In genomic region chr10:13987472-13987871, GRCh38 we compare ENCODE assay signal across 10 cellular contexts.
DNase-seq lines count a peak whose midpoint lies in the region; ATAC-seq, FAIRE-seq and TF ChIP-seq lines count a peak whose summit lies in the region.
"Had no signal": no experiment of that assay in that cellular context is flagged by ENCODE, and none has a peak within 500 bp of the region (broad histone marks: within the 10 kb centered on the region; RNA-seq: fewer than 3 reads in every experiment).

No MANE protein-coding gene starts in this region.

- peak; percentile 83 for DNase-seq in ACHN
- DNase-seq in GM12892 (ENCODE audit: insufficient read length) = no peak
- DNase-seq in T-cell = no peak
- DNase-seq in foreskin melanocyte = peak; percentile 53
- DNase-seq in hippocampal formation (lab: John Stamatoyannopoulos, UW) = no peak
- DNase-seq in GDM1 (lab: John Stamatoyannopoulos, UW) = no peak
- DNase-seq in Ammon's horn (ENCODE audit: low spot score) = no peak
- DNase-seq: NCI-H774; stimulated activated CD4-positive, alpha-beta T cell treated with anti-CD3 and anti-CD28 coated beads, Interleukin-4, amount 100 ng/mL, for 4 hours had no signal

- H3K4me1 Mint-ChIP-seq in T-cell = peaks cover 12 to 15% (median 14%) of the 10 kb centered on the region in 3 donors

- CTCF ChIA-PET in T-cell (lab: Charles Lee) = interaction anchor here in 1 of 2 donors (0.5 kb wide), 1 partner anchor 556 kb away, joined by 5 read pairs; no protein-coding TSS in a partner anchor

- no peak for TF ChIP-seq POLR2A in GM12892 (IDR thresholded peaks at IDR 0.05; ENCODE audit: low read depth, low read length)

- in situ Hi-C loops in ACHN (cut with HindIII; ENCODE audit: low pct_ligation_motif_present, low pct_unique_long_range_greater_than_20kb, low sequenced_read_pairs) = no loop called here

- no peaks in the 10 kb centered on the region for H3K27me3 Mint-ChIP-seq in T-cell

- no peak for ATAC-seq in T-cell (replicated peaks in 1 of 4)
- no peak for ATAC-seq in GM21360 (IDR thresholded peaks at IDR 0.05; ENCODE audit: unreplicated experiment)

- peak overlapping the region; percentile 11 to 18 for H3K27ac Mint-ChIP-seq in T-cell

- FAIRE-seq in GM12892 (lab: Jason Lieb, UNC) = peak; percentile 54

- no peaks in the 10 kb centered on the region for H3K9me3 Mint-ChIP-seq in T-cell

- no peak overlapping the region for H3K4me3 Mint-ChIP-seq in T-cell

- POLR2A ChIA-PET in T-cell (lab: Charles Lee) = no interaction called here

- H3K36me3 Mint-ChIP-seq in T-cell = no peaks in the 10 kb centered on the region

Comparison
In these comparisons a context has a peak if more than half of its experiments do, and no peak if none do; other contexts are left out.
1. DNase-seq: peak in ACHN (single experiment) and foreskin melanocyte (single experiment); none in GM12892 (single experiment), T-cell (0 of 34), hippocampal formation (0 of 2), GDM1 (single experiment) and Ammon's horn (single experiment).